In genomic region chr1:109186704-109187071, GRCh38 we compare ENCODE assay signal across 14 cellular contexts. TPM values are rescaled to one million over a fixed set of nuclear protein-coding genes. Genes with fewer than 3 reads are reported as not detected.
DNase-seq lines count a peak whose midpoint lies in the region; ATAC-seq and TF ChIP-seq lines count a peak whose summit lies in the region.
"Had no signal": no experiment of that assay in that cellular context is flagged by ENCODE, and none has a peak within 500 bp of the region (broad histone marks: within the 10 kb centered on the region; RNA-seq: fewer than 3 reads in every experiment).

No MANE protein-coding gene starts in this region.

- H3K4me3 Mint-ChIP-seq in H9 (no peak overlapping the region), Calu3 (ENCODE audit: low read depth, unreplicated experiment) (no peak overlapping the region)

- H3K4me3 ChIP-seq in choroid plexus epithelial cell (ENCODE audit: low read depth, low read length) (no peak overlapping the region), prostate gland (no peak overlapping the region)
- H3K4me3 ChIP-seq: thoracic aorta had no signal

- no peaks in the 10 kb centered on the region for H4K20me1 ChIP-seq in H9 (ENCODE audit: control insufficient read depth, insufficient read depth, insufficient read length)

- H3K27ac ChIP-seq in prostate gland = peak overlapping the region; percentile 44 to 76
- no peak overlapping the region for H3K27ac ChIP-seq in H9 (ENCODE audit: insufficient read length, low read depth, low read length)
- H3K27ac ChIP-seq: parathyroid adenoma, thoracic aorta had no signal

- H3K9me3 Mint-ChIP-seq in H9 (no peaks in the 10 kb centered on the region), Calu3 (ENCODE audit: low read depth, unreplicated experiment) (no peaks in the 10 kb centered on the region)

- H3K14ac ChIP-seq in H9 (ENCODE audit: insufficient read depth, low read length) = no peak overlapping the region

- H2BK120ac ChIP-seq in H9 (ENCODE audit: low read depth, low read length, poor library complexity, severe bottlenecking) = no peak overlapping the region

- H3K27me3 Mint-ChIP-seq in H9 (ENCODE audit: low read depth) = peaks cover 7% of the 10 kb centered on the region
- peaks cover 23% of the 10 kb centered on the region for H3K27me3 Mint-ChIP-seq in Calu3 (ENCODE audit: unreplicated experiment)

- peaks cover 11% of the 10 kb centered on the region for H3K4me1 ChIP-seq in prostate gland (replicated peaks)
- no peaks in the 10 kb centered on the region for H3K4me1 ChIP-seq in H9 (ENCODE audit: insufficient read depth, low read length)
- H3K4me1 ChIP-seq: BE2C, parathyroid adenoma had no signal

- H3K9me3 ChIP-seq in prostate gland (no peaks in the 10 kb centered on the region), H9 (ENCODE audit: control insufficient read depth, low read depth, low read length) (no peaks in the 10 kb centered on the region)
- H3K9me3 ChIP-seq: BE2C, thoracic aorta had no signal

- no peak overlapping the region for H3T11ph ChIP-seq in H9 (ENCODE audit: low read length)

- no peaks in the 10 kb centered on the region for H3K23me2 ChIP-seq in H9 (ENCODE audit: insufficient read length, low read depth, low read length, poor library complexity, severe bottlenecking)

- H3K4me2 ChIP-seq in H9 (ENCODE audit: insufficient read depth, insufficient read length, low read length) = no peak overlapping the region

- no peak overlapping the region for H2BK12ac ChIP-seq in H9 (ENCODE audit: insufficient read length, low read depth, low read length)

- no peak overlapping the region for H2BK20ac ChIP-seq in H9 (ENCODE audit: low read depth, low read length, poor library complexity, severe bottlenecking)

- H3K36me3 ChIP-seq in prostate gland = peaks cover 0 to 3% of the 10 kb centered on the region in 2 donors
- H3K36me3 ChIP-seq: BE2C, thoracic aorta had no signal

- H4K5ac ChIP-seq in H9 (ENCODE audit: insufficient read length, low read depth, low read length) = no peak overlapping the region

- no peak for ATAC-seq in HG02870 (IDR thresholded peaks at IDR 0.05; ENCODE audit: unreplicated experiment)
- ATAC-seq in HG02763 (IDR thresholded peaks at IDR 0.05; ENCODE audit: unreplicated experiment) = no peak

- no peak overlapping the region for H3K23ac ChIP-seq in H9 (ENCODE audit: insufficient read length, low read depth, low read length)

- H4K91ac ChIP-seq in H9 (ENCODE audit: insufficient read length, low read depth, low read length) = no peak overlapping the region

- peak; percentile 13 for DNase-seq in G401 (ENCODE audit: low spot score)
- peak; percentile 47 for DNase-seq in choroid plexus epithelial cell (ENCODE audit: low read depth)
- peak; percentile 51 for DNase-seq in kidney tubule cell (ENCODE audit: low spot score)
- no peak for DNase-seq in prostate gland (ENCODE audit: low spot score)
- no peak for DNase-seq in H9
- DNase-seq in Calu3 = no peak
- DNase-seq: activated CD8-positive, alpha-beta memory T cell treated with anti-CD3 and anti-CD28 coated beads for 24 hours; BE2C; EL; NCI-H2029 treated with DMSO at 0.1 percent for 48 hours had no signal

- H3K27me3 ChIP-seq in prostate gland (replicated peaks; ENCODE audit: insufficient read depth) (no peaks in the 10 kb centered on the region), H9 (ENCODE audit: insufficient read depth, low read length) (no peaks in the 10 kb centered on the region)
- H3K27me3 ChIP-seq: BE2C had no signal

- H3K4ac ChIP-seq in H9 (ENCODE audit: low read depth, low read length) = no peak overlapping the region

- no peak overlapping the region for H2BK5ac ChIP-seq in H9 (ENCODE audit: insufficient read length, low read length)

- no peaks in the 10 kb centered on the region for H3K36me3 Mint-ChIP-seq in H9 (ENCODE audit: insufficient read depth in 1 of 3, low read depth in 3 of 3)
- H3K36me3 Mint-ChIP-seq in Calu3 (ENCODE audit: insufficient read depth, unreplicated experiment) = no peaks in the 10 kb centered on the region

- 56% methylated on average over 8 of the region's 8 CpGs for WGBS in prostate gland
- WGBS in H9 (ENCODE audit: extremely low coverage, insufficient read length, low lambda C conversion rate) = no CpG with 5 or more reads among the region's 8 CpGs

- in situ Hi-C loops in G401 (cut with HindIII; ENCODE audit: low sequenced_read_pairs) = no loop called here

- no peak for TF ChIP-seq POLR2A in prostate gland (IDR thresholded peaks at IDR 0.05)

- intact Hi-C loops in prostate gland (cut with DNase I) (no loop called here), Calu3 (cut with micrococcal nuclease; ENCODE audit: unreplicated experiment) (no loop called here)

- no peak overlapping the region for H3K9ac ChIP-seq in H9 (ENCODE audit: extremely low read depth, insufficient read length, low read length)
- H3K9ac ChIP-seq: parathyroid adenoma had no signal

- no peak overlapping the region for H2AK5ac ChIP-seq in H9 (ENCODE audit: insufficient read length, low read length)

- CTCF ChIA-PET in Calu3 (lab: Charles Lee) = no interaction called here

- TF ChIP-seq CTCF in choroid plexus epithelial cell (conservative IDR thresholded peaks at IDR 0.05; ENCODE audit: low read depth, low read length) (no peak), prostate gland (IDR thresholded peaks at IDR 0.05) (no peak), H9 (conservative IDR thresholded peaks at IDR 0.05) (no peak), Calu3 (IDR thresholded peaks at IDR 0.05; ENCODE audit: unreplicated experiment) (no peak)

- no peak overlapping the region for H4K8ac ChIP-seq in H9 (replicated peaks; ENCODE audit: insufficient read length, low read depth, low read length)

- no peak overlapping the region for H3K18ac ChIP-seq in H9 (ENCODE audit: insufficient read length, low read depth, low read length)

- no peak overlapping the region for H3K56ac ChIP-seq in H9 (ENCODE audit: insufficient read length, low read depth, low read length)

- H3K79me2 ChIP-seq in H9 (ENCODE audit: insufficient read depth, low read length) = no peaks in the 10 kb centered on the region
- H3K79me2 ChIP-seq: parathyroid adenoma had no signal

- no peaks in the 10 kb centered on the region for H3K79me1 ChIP-seq in H9 (ENCODE audit: insufficient read depth, low read depth, low read length, poor library complexity, severe bottlenecking)

- no peak overlapping the region for H2BK15ac ChIP-seq in H9 (ENCODE audit: low read depth, low read length)

- H2AFZ ChIP-seq in H9 (ENCODE audit: low read length) = no peak overlapping the region
- H2AFZ ChIP-seq: parathyroid adenoma had no signal

- BruUV-seq in Calu3 (replicated peaks; lab: Mats Ljungman, UMichigan) = no TSS peak

- H3K4me1 Mint-ChIP-seq in H9 (peaks cover 16 to 22% of the 10 kb centered on the region in 2 experiments), Calu3 (ENCODE audit: low read depth, unreplicated experiment) (peaks cover 2% of the 10 kb centered on the region)

- no peak overlapping the region for H3K27ac Mint-ChIP-seq in H9
- H3K27ac Mint-ChIP-seq in Calu3 (ENCODE audit: unreplicated experiment) = no peak overlapping the region

RNA-seq across cellular contexts. Expression of gene SARS1, which starts 27.0 kb away (rescaled TPM):
- 205 and 214 TPM in 2 replicates for total RNA-seq in G401 (2014; rRNA removed; shearing (Covaris generic))
- total RNA-seq in prostate gland (100 to 1,000 TPM; 123 to 132 TPM), H9 (2021) (139 and 144 TPM in 2 replicates), Calu3 (2022) (119 and 129 TPM in 2 replicates)

Comparison
In these comparisons a context has a peak if more than half of its experiments do, and no peak if none do; other contexts are left out.
1. DNase-seq: peak in G401 (single experiment), choroid plexus epithelial cell (single experiment) and kidney tubule cell (single experiment); none in prostate gland (single experiment), H9 (single experiment) and Calu3 (single experiment).